8 cellular contexts compared by ENCODE assay signal in genomic region chr7:40232242-40232929, GRCh38.
DNase-seq lines count a peak whose midpoint lies in the region; ATAC-seq, FAIRE-seq and TF ChIP-seq lines count a peak whose summit lies in the region.

No MANE protein-coding gene starts in this region.

- ATAC-seq in activated T-cell treated with anti-CD3 and anti-CD28 coated beads, Interleukin-2, amount 50 U/mL, for 4 hours: no peak

- H3K4me3 ChIP-seq in epithelial cell of proximal tubule (ENCODE audit: low read depth, low read length): no peak overlapping the region

- H3K36me3 Mint-ChIP-seq in osteocyte (ENCODE audit: unreplicated experiment): peaks cover 8% of the 10 kb centered on the region
- no peaks in the 10 kb centered on the region for H3K36me3 Mint-ChIP-seq in activated T-cell treated with anti-CD3 and anti-CD28 coated beads, Interleukin-2, amount 50 U/mL, for 4 hours (ENCODE audit: insufficient read depth)

- TF ChIP-seq CTCF in epithelial cell of proximal tubule (conservative IDR thresholded peaks at IDR 0.05; ENCODE audit: low read depth, low read length): peak; percentile 73
- peak; percentile 78 for TF ChIP-seq CTCF in osteocyte (IDR thresholded peaks at IDR 0.05)

- H3K4me3 Mint-ChIP-seq in osteocyte (ENCODE audit: unreplicated experiment): no peak overlapping the region
- H3K4me3 Mint-ChIP-seq in activated T-cell treated with anti-CD3 and anti-CD28 coated beads, Interleukin-2, amount 50 U/mL, for 4 hours: no peak overlapping the region

- H3K27ac Mint-ChIP-seq in osteocyte (ENCODE audit: unreplicated experiment): peak overlapping the region; percentile 83

- no peaks in the 10 kb centered on the region for H3K9me3 Mint-ChIP-seq in osteocyte (ENCODE audit: unreplicated experiment)
- H3K9me3 Mint-ChIP-seq in activated T-cell treated with anti-CD3 and anti-CD28 coated beads, Interleukin-2, amount 50 U/mL, for 4 hours: no peaks in the 10 kb centered on the region

- FAIRE-seq in A204.1 (lab: Jason Lieb, UNC): peak; percentile 98

- peak; percentile 14 for DNase-seq in GDM1 (lab: John Stamatoyannopoulos, UW)
- DNase-seq in HS-5 (ENCODE audit: low read depth): peak; percentile 50
- DNase-seq in RPMI7951 (ENCODE audit: low read depth): peak; percentile 78
- DNase-seq in epithelial cell of proximal tubule (ENCODE audit: low read depth): no peak
- DNase-seq in osteocyte (ENCODE audit: extremely low spot score, unreplicated experiment): no peak
- no peak for DNase-seq in activated T-cell treated with anti-CD3 and anti-CD28 coated beads, Interleukin-2, amount 50 U/mL, for 4 hours
- no peak for DNase-seq in stimulated activated CD4-positive, alpha-beta T cell treated with anti-CD3 and anti-CD28 coated beads, Interleukin-2, amount 100 ng/mL, for 24 hours

- peaks cover 11% of the 10 kb centered on the region for H3K4me1 Mint-ChIP-seq in osteocyte (ENCODE audit: unreplicated experiment)
- peaks cover 4% of the 10 kb centered on the region for H3K4me1 Mint-ChIP-seq in activated T-cell treated with anti-CD3 and anti-CD28 coated beads, Interleukin-2, amount 50 U/mL, for 4 hours (ENCODE audit: low read depth)

- no peaks in the 10 kb centered on the region for H3K27me3 Mint-ChIP-seq in osteocyte (ENCODE audit: unreplicated experiment)
- H3K27me3 Mint-ChIP-seq in activated T-cell treated with anti-CD3 and anti-CD28 coated beads, Interleukin-2, amount 50 U/mL, for 4 hours (ENCODE audit: low read depth): no peaks in the 10 kb centered on the region

Comparison
In these comparisons a context has a peak if more than half of its experiments do, and no peak if none do; other contexts are left out.
1. DNase-seq: peak in GDM1 (single experiment), HS-5 (single experiment) and RPMI7951 (single experiment); none in epithelial cell of proximal tubule (single experiment), osteocyte (single experiment), activated T-cell treated with anti-CD3 and anti-CD28 coated beads, Interleukin-2, amount 50 U/mL, for 4 hours (single experiment) and stimulated activated CD4-positive, alpha-beta T cell treated with anti-CD3 and anti-CD28 coated beads, Interleukin-2, amount 100 ng/mL, for 24 hours (0 of 2).